ENCODE assay signal across 20 cellular contexts in genomic region chr16:2738615-2739014, GRCh38. TPM values are rescaled to one million over a fixed set of nuclear protein-coding genes. Genes with fewer than 3 reads are reported as not detected.
DNase-seq lines count a peak whose midpoint lies in the region; ATAC-seq, FAIRE-seq and TF ChIP-seq lines count a peak whose summit lies in the region.
"Had no signal": no experiment of that assay in that cellular context is flagged by ENCODE, and none has a peak within 500 bp of the region (broad histone marks: within the 10 kb centered on the region; RNA-seq: fewer than 3 reads in every experiment).

No MANE protein-coding gene starts in this region.

- H3K27ac ChIP-seq in HEK293 (ENCODE audit: extremely low read depth, low read depth, low read length) (no peak overlapping the region), KOPT-K1 (ENCODE audit: low read depth, low read length, poor library complexity, severe bottlenecking) (peak overlapping the region; percentile 49), K562 (ENCODE audit: extremely low read depth, low read depth, low read length) (peak overlapping the region; percentile 34; the same call in 1 of the 3 replicates), neuronal stem cell (replicated peaks; ENCODE audit: low read length) (no peak overlapping the region)
- H3K27ac ChIP-seq: C4-2B had no signal

- H3K18ac ChIP-seq in neuronal stem cell (ENCODE audit: low read length) = no peak overlapping the region

- TF ChIP-seq CTCF in HEK293 (tag by site-specific recombination; IDR thresholded peaks at IDR 0.05) = no peak
- TF ChIP-seq CTCF in K562 (IDR thresholded peaks at IDR 0.05 in 2 of 3, conservative IDR thresholded peaks at IDR 0.05 in 1 of 3; ENCODE audit: insufficient read depth in 2 of 3, low read depth in 1 of 3, low read length in 3 of 3) = no peak

- H2BK5ac ChIP-seq in neuronal stem cell (ENCODE audit: low read length) = peak overlapping the region; percentile 87

- no peaks in the 10 kb centered on the region for H3K9me3 ChIP-seq in HEK293 (ENCODE audit: control insufficient read depth, insufficient read depth, low read depth, low read length)
- no peaks in the 10 kb centered on the region for H3K9me3 ChIP-seq in KOPT-K1 (ENCODE audit: insufficient read depth, low read length, poor library complexity, severe bottlenecking)
- no peaks in the 10 kb centered on the region for H3K9me3 ChIP-seq in K562 (replicated peaks; ENCODE audit: control insufficient read depth, insufficient read depth, low read depth, low read length)
- H3K9me3 ChIP-seq in neuronal stem cell (replicated peaks in 1 of 2; ENCODE audit: control insufficient read depth in 2 of 2, insufficient read depth in 1 of 2, low read depth in 1 of 2, low read length in 2 of 2) = no peaks in the 10 kb centered on the region
- H3K9me3 ChIP-seq: A549, BE2C had no signal

- no peaks in the 10 kb centered on the region for H3K79me1 ChIP-seq in neuronal stem cell (ENCODE audit: low read depth, low read length)

- H2BK120ac ChIP-seq in neuronal stem cell (ENCODE audit: low read depth, low read length) = no peak overlapping the region

- no peak for TF ChIP-seq RAD21 in K562 (CRISPR knock-in tag; conservative IDR thresholded peaks at IDR 0.05 in 1 of 2, IDR thresholded peaks at IDR 0.05 in 1 of 2)

- H3K36me3 ChIP-seq in HEK293 (ENCODE audit: control insufficient read depth in 2 of 2, insufficient read depth in 1 of 2, low read length in 2 of 2) (no peaks in the 10 kb centered on the region), KOPT-K1 (ENCODE audit: insufficient read depth, low read length) (no peaks in the 10 kb centered on the region), K562 (ENCODE audit: control insufficient read depth, insufficient read depth, low read length) (no peaks in the 10 kb centered on the region), neuronal stem cell (replicated peaks in 1 of 2; ENCODE audit: control insufficient read depth in 2 of 2, insufficient read depth in 2 of 2, low read length in 2 of 2) (no peaks in the 10 kb centered on the region)
- H3K36me3 ChIP-seq: BE2C had no signal

- no peak overlapping the region for H4K8ac ChIP-seq in neuronal stem cell (ENCODE audit: low read depth, low read length)

- BruUV-seq in K562 (replicated peaks; lab: Mats Ljungman, UMichigan) = no TSS peak

- no peak overlapping the region for H4K91ac ChIP-seq in neuronal stem cell (ENCODE audit: low read depth, low read length, poor library complexity)

- intact Hi-C loops in K562 (cut with micrococcal nuclease) = no loop called here

- peak; percentile 68 for ATAC-seq in K562
- no peak for ATAC-seq in GM19351 (IDR thresholded peaks at IDR 0.05; ENCODE audit: unreplicated experiment)
- no peak for ATAC-seq in GM21381 (IDR thresholded peaks at IDR 0.05; ENCODE audit: unreplicated experiment)
- ATAC-seq: A549 had no signal

- H3K27me3 ChIP-seq in K562 (ENCODE audit: control insufficient read depth in 2 of 2, insufficient read depth in 2 of 2, low read length in 2 of 2) = no peaks in the 10 kb centered on the region
- H3K27me3 ChIP-seq in neuronal stem cell (ENCODE audit: control insufficient read depth in 3 of 3, insufficient read depth in 3 of 3, low read depth in 1 of 3, low read length in 3 of 3) = no peaks in the 10 kb centered on the region
- H3K27me3 ChIP-seq: BE2C had no signal

- no peak for FAIRE-seq in K562 (lab: Jason Lieb, UNC)
- FAIRE-seq: A549, G401.6, GM12891, GM19239 had no signal

- no peak for TF ChIP-seq EP300 in K562 (IDR thresholded peaks at IDR 0.05; ENCODE audit: low read length)

- DNase-seq in K562 (ENCODE audit: extremely low read depth in 1 of 4, low spot score in 3 of 4) (peak; percentile 50 to 60 (median 56)), neuronal stem cell (ENCODE audit: low spot score) (no peak)
- no peak for DNase-seq in stimulated activated CD4-positive, alpha-beta T cell treated with anti-CD3 and anti-CD28 coated beads, Interleukin-4, amount 100 ng/mL, for 4 hours
- DNase-seq: BE2C; CD4-positive, alpha-beta memory T cell; DMS153; DMS79 treated with DMSO at 0.1 percent for 48 hours; EL; HCEC 1CT had no signal

- no peak overlapping the region for H3K23ac ChIP-seq in neuronal stem cell (ENCODE audit: low read depth, low read length, poor library complexity)

- 24% methylated on average over 5 of the region's 5 CpGs for WGBS in K562 (ENCODE audit: insufficient coverage, low coverage, missing lambda C conversion rate)
- no CpG with 5 or more reads among the region's 5 CpGs for WGBS in neuronal stem cell (ENCODE audit: extremely low coverage in 2 of 2, insufficient read length in 2 of 2, insufficient replicate concordance in 1 of 2), 2 donors

- POLR2A ChIA-PET in HEK293 (lab: Yijun Ruan, JAX) = no interaction called here
- POLR2A ChIA-PET in K562 (lab: Yijun Ruan, JAX) = interaction anchor here (0.6 to 4.3 kb wide), 6 partner anchors 13 to 344 kb away, joined by 3 to 51 read pairs (median 3); partner anchors contain the start of gene SRRM2

- H3K4me1 ChIP-seq in HEK293 (ENCODE audit: control insufficient read depth, insufficient read depth, low read length) (no peaks in the 10 kb centered on the region), K562 (replicated peaks in 1 of 2; ENCODE audit: control insufficient read depth in 2 of 2, insufficient read depth in 2 of 2, low read length in 2 of 2) (peaks cover 7 to 43% of the 10 kb centered on the region in 2 experiments; a peak in 4 of 5 replicates), neuronal stem cell (ENCODE audit: control insufficient read depth in 2 of 2, insufficient read depth in 1 of 2, low read depth in 1 of 2, low read length in 2 of 2) (peaks cover 3 to 18% of the 10 kb centered on the region in 2 donors)
- H3K4me1 ChIP-seq: A549, BE2C had no signal

- H2AFZ ChIP-seq in K562 (ENCODE audit: low read depth, low read length) (peak overlapping the region; percentile 80), neuronal stem cell (ENCODE audit: low read length) (no peak overlapping the region)

- no peaks in the 10 kb centered on the region for H3K9me1 ChIP-seq in K562 (ENCODE audit: control insufficient read depth, insufficient read depth, low read length)

- H2AK5ac ChIP-seq in neuronal stem cell (ENCODE audit: low read depth, low read length) = peak overlapping the region; percentile 65

- TF ChIP-seq POLR2A in K562 (conservative IDR thresholded peaks at IDR 0.05) = no peak

- H3K79me2 ChIP-seq in K562 (ENCODE audit: control insufficient read depth, insufficient read depth, low read length) = no peaks in the 10 kb centered on the region

- in situ Hi-C loops in K562 (cut with MboI) = no loop called here

- H3K4me3 ChIP-seq in HEK293 (ENCODE audit: low read depth, low read length) (no peak overlapping the region), K562 (no peak overlapping the region), neuronal stem cell (ENCODE audit: low read length in 2 of 2) (no peak overlapping the region)
- H3K4me3 ChIP-seq: A549 had no signal

- peak overlapping the region; percentile 6; the same call in 1 of the 2 replicates for H3K4me2 ChIP-seq in K562 (ENCODE audit: insufficient read depth, low read length)
- no peak overlapping the region for H3K4me2 ChIP-seq in neuronal stem cell (ENCODE audit: insufficient read depth, low read length, poor library complexity, severe bottlenecking)
- H3K4me2 ChIP-seq: A549 had no signal

- H2BK15ac ChIP-seq in neuronal stem cell (ENCODE audit: low read length) = no peak overlapping the region

- H2BK12ac ChIP-seq in neuronal stem cell (ENCODE audit: low read length) = no peak overlapping the region

- H3K14ac ChIP-seq in neuronal stem cell (ENCODE audit: low read length) = no peak overlapping the region

- H4K20me1 ChIP-seq in K562 (replicated peaks; ENCODE audit: control insufficient read depth, insufficient read depth, low read length) = no peaks in the 10 kb centered on the region

- H3K4ac ChIP-seq in neuronal stem cell (ENCODE audit: low read length) = no peak overlapping the region

- peak overlapping the region; percentile 23 to 90; a peak in 3 of 4 replicates for H3K9ac ChIP-seq in K562 (ENCODE audit: insufficient read depth in 1 of 2, low read depth in 2 of 2, low read length in 2 of 2)
- no peak overlapping the region for H3K9ac ChIP-seq in neuronal stem cell (ENCODE audit: low read depth, low read length, poor library complexity)

- CTCF ChIA-PET in HEK293 (lab: Yijun Ruan, JAX) (no interaction called here), K562 (lab: Yijun Ruan, JAX; ENCODE audit: low intra/inter-chr PET ratio) (interaction anchor here (0.6 kb wide), 1 partner anchor 10 kb away, joined by 3 read pairs; no protein-coding TSS in a partner anchor)

RNA-seq across cellular contexts. Expression of gene SRRM2, which starts 13.8 kb away (rescaled TPM):
- 1,596 and 1,670 TPM in 2 replicates for total RNA-seq in K562 (2011; cell fraction: chromatin; rRNA removed; ENCODE audit: low replicate concordance)
- total RNA-seq in K562 (2011; cell fraction: nucleolus; rRNA removed) = 1,139 and 1,167 TPM in 2 replicates
- total RNA-seq in K562 (2011; cell fraction: nucleoplasm; rRNA removed) = 1,487 and 2,488 TPM in 2 replicates
- total RNA-seq in K562 (2014; rRNA removed) (81.1 and 85.3 TPM in 2 replicates), K562 (2014; rRNA removed; fragmentation: Illumina TruSeq; extraction: Trizol) (79.2 and 79.9 TPM in 2 replicates), K562 (2015; rRNA removed; fragmentation: Illumina TruSeq; extraction: Trizol) (70.6 and 91.2 TPM in 2 replicates), K562 (2021) (413 and 466 TPM in 2 replicates)
- polyA plus RNA-seq in K562 (2011; rRNA removed) (82.5 and 179 TPM in 2 replicates), K562 (2014; fragmentation: Illumina TruSeq; extraction: Trizol) (517 and 558 TPM in 2 replicates), K562 (2014; fragmentation: Nextera tagmentation; extraction: Ambion mirVana) (10 to 100 TPM; 26.7 to 27.6 TPM), K562 (2014; rRNA removed) (463 and 563 TPM in 2 replicates)
- 102 and 119 TPM in 2 replicates for polyA plus RNA-seq in K562 (2011; cell fraction: cytosol; rRNA removed)
- 1,748 and 2,419 TPM in 2 replicates for polyA plus RNA-seq in K562 (2011; cell fraction: nucleus; rRNA removed)
- polyA plus RNA-seq in K562 (2012) = 391 and 584 TPM in 2 replicates
- 72.4 and 72.8 TPM in 2 replicates for polyA minus RNA-seq in K562 (2011; rRNA and poly(A)+ RNA removed)
- polyA minus RNA-seq in K562 (2011; cell fraction: cytosol; rRNA and poly(A)+ RNA removed) = 155 and 244 TPM in 2 replicates
- polyA minus RNA-seq in K562 (2011; cell fraction: nucleus; rRNA and poly(A)+ RNA removed) = 233 and 249 TPM in 2 replicates
- 516 TPM for polyA plus RNA-seq in neuronal stem cell (2013, experiment 1 of 2)
- 512 TPM for polyA plus RNA-seq in neuronal stem cell (2013, experiment 2 of 2)

RNA-seq across cellular contexts. Expression of gene PRSS27, which starts 18.6 kb away (rescaled TPM):
- 0.83 and 2.0 TPM in 2 replicates for total RNA-seq in K562 (2011; cell fraction: chromatin; rRNA removed; ENCODE audit: low replicate concordance)
- 1.6 and 2.0 TPM in 2 replicates for total RNA-seq in K562 (2011; cell fraction: nucleolus; rRNA removed)
- total RNA-seq in K562 (2011; cell fraction: nucleoplasm; rRNA removed) = 1.4 and 1.5 TPM in 2 replicates
- total RNA-seq in K562 (2014; rRNA removed) (0.09 and 0.29 TPM in 2 replicates), K562 (2014; rRNA removed; fragmentation: Illumina TruSeq; extraction: Trizol) (not detected in 2 replicates), K562 (2015; rRNA removed; fragmentation: Illumina TruSeq; extraction: Trizol) (0.15 and 0.18 TPM in 2 replicates), K562 (2021) (0.16 and 0.20 TPM in 2 replicates)
- polyA plus RNA-seq in K562 (2011; rRNA removed) (0.20 TPM in 2 replicates), K562 (2014; fragmentation: Illumina TruSeq; extraction: Trizol) (0.11 TPM in 1 of 2 replicates, not detected in the other), K562 (2014; fragmentation: Nextera tagmentation; extraction: Ambion mirVana) (not detected), K562 (2014; rRNA removed) (0.22 TPM in 1 of 2 replicates, not detected in the other)
- polyA plus RNA-seq in K562 (2011; cell fraction: cytosol; rRNA removed) = 0.19 and 0.86 TPM in 2 replicates
- 0.65 and 0.77 TPM in 2 replicates for polyA plus RNA-seq in K562 (2011; cell fraction: nucleus; rRNA removed)
- 0.26 and 1.3 TPM in 2 replicates for polyA plus RNA-seq in K562 (2012)
- 0.07 and 0.15 TPM in 2 replicates for polyA minus RNA-seq in K562 (2011; rRNA and poly(A)+ RNA removed)
- not detected in 2 replicates for polyA minus RNA-seq in K562 (2011; cell fraction: cytosol; rRNA and poly(A)+ RNA removed)
- 0.44 and 0.67 TPM in 2 replicates for polyA minus RNA-seq in K562 (2011; cell fraction: nucleus; rRNA and poly(A)+ RNA removed)
- polyA plus RNA-seq in neuronal stem cell (2013, experiment 1 of 2) = 3.6 TPM
- 3.8 TPM for polyA plus RNA-seq in neuronal stem cell (2013, experiment 2 of 2)
- polyA plus RNA-seq: CD4-positive, alpha-beta memory T cell; IgD-negative memory B cell had no signal

RNA-seq across cellular contexts. Expression of gene ELOB, which starts 38.5 kb away (rescaled TPM):
- 7.2 and 24.7 TPM in 2 replicates for total RNA-seq in K562 (2011; cell fraction: chromatin; rRNA removed; ENCODE audit: low replicate concordance)
- 37.5 and 47.0 TPM in 2 replicates for total RNA-seq in K562 (2011; cell fraction: nucleolus; rRNA removed)
- 31.9 and 34.9 TPM in 2 replicates for total RNA-seq in K562 (2011; cell fraction: nucleoplasm; rRNA removed)
- 285 and 395 TPM in 2 replicates for total RNA-seq in K562 (2014; rRNA removed)
- 29.4 and 63.2 TPM in 2 replicates for total RNA-seq in K562 (2014; rRNA removed; fragmentation: Illumina TruSeq; extraction: Trizol)
- total RNA-seq in K562 (2015; rRNA removed; fragmentation: Illumina TruSeq; extraction: Trizol) = 219 and 223 TPM in 2 replicates
- 237 and 268 TPM in 2 replicates for total RNA-seq in K562 (2021)
- polyA plus RNA-seq in K562 (2011; rRNA removed) = 206 and 220 TPM in 2 replicates
- 693 and 1,390 TPM in 2 replicates for polyA plus RNA-seq in K562 (2011; cell fraction: cytosol; rRNA removed)
- 132 and 211 TPM in 2 replicates for polyA plus RNA-seq in K562 (2011; cell fraction: nucleus; rRNA removed)
- 297 and 487 TPM in 2 replicates for polyA plus RNA-seq in K562 (2012)
- polyA plus RNA-seq in K562 (2014; fragmentation: Illumina TruSeq; extraction: Trizol) = 180 and 344 TPM in 2 replicates
- polyA plus RNA-seq in K562 (2014; fragmentation: Nextera tagmentation; extraction: Ambion mirVana) = 100 to 1,000 TPM; 764 to 791 TPM
- 298 and 313 TPM in 2 replicates for polyA plus RNA-seq in K562 (2014; rRNA removed)
- polyA minus RNA-seq in K562 (2011; rRNA and poly(A)+ RNA removed) = 34.5 and 73.6 TPM in 2 replicates
- 64.8 and 95.8 TPM in 2 replicates for polyA minus RNA-seq in K562 (2011; cell fraction: cytosol; rRNA and poly(A)+ RNA removed)
- polyA minus RNA-seq in K562 (2011; cell fraction: nucleus; rRNA and poly(A)+ RNA removed) = 15.5 and 22.3 TPM in 2 replicates
- polyA plus RNA-seq in neuronal stem cell (2013, experiment 1 of 2) = 177 TPM
- polyA plus RNA-seq in neuronal stem cell (2013, experiment 2 of 2) = 174 TPM

RNA-seq across cellular contexts. Expression of gene PRSS33, which starts 48.7 kb away (rescaled TPM):
- not detected in 2 replicates for total RNA-seq in K562 (2011; cell fraction: chromatin; rRNA removed; ENCODE audit: low replicate concordance)
- total RNA-seq in K562 (2011; cell fraction: nucleolus; rRNA removed) = not detected in 2 replicates
- not detected in 2 replicates for total RNA-seq in K562 (2011; cell fraction: nucleoplasm; rRNA removed)
- total RNA-seq in K562 (2014; rRNA removed) = not detected in 2 replicates
- total RNA-seq in K562 (2014; rRNA removed; fragmentation: Illumina TruSeq; extraction: Trizol) = not detected in 2 replicates
- not detected in 2 replicates for total RNA-seq in K562 (2015; rRNA removed; fragmentation: Illumina TruSeq; extraction: Trizol)
- not detected in 2 replicates for total RNA-seq in K562 (2021)
- not detected in 2 replicates for polyA plus RNA-seq in K562 (2011; rRNA removed)
- not detected in 2 replicates for polyA plus RNA-seq in K562 (2011; cell fraction: cytosol; rRNA removed)
- not detected in 2 replicates for polyA plus RNA-seq in K562 (2011; cell fraction: nucleus; rRNA removed)
- polyA plus RNA-seq in K562 (2012) = 0.06 TPM in 1 of 2 replicates, not detected in the other
- not detected in 2 replicates for polyA plus RNA-seq in K562 (2014; fragmentation: Illumina TruSeq; extraction: Trizol)
- polyA plus RNA-seq in K562 (2014; fragmentation: Nextera tagmentation; extraction: Ambion mirVana) = not detected
- not detected in 2 replicates for polyA plus RNA-seq in K562 (2014; rRNA removed)
- polyA minus RNA-seq in K562 (2011; rRNA and poly(A)+ RNA removed) = not detected in 2 replicates
- not detected in 2 replicates for polyA minus RNA-seq in K562 (2011; cell fraction: cytosol; rRNA and poly(A)+ RNA removed)
- not detected in 2 replicates for polyA minus RNA-seq in K562 (2011; cell fraction: nucleus; rRNA and poly(A)+ RNA removed)
- 2.3 TPM for polyA plus RNA-seq in neuronal stem cell (2013, experiment 1 of 2)
- 2.2 TPM for polyA plus RNA-seq in neuronal stem cell (2013, experiment 2 of 2)
- total RNA-seq: CD4-positive, alpha-beta memory T cell had no signal
- polyA plus RNA-seq: AG04450; CD4-positive, alpha-beta memory T cell; IgD-negative memory B cell had no signal

RNA-seq across cellular contexts. Expression of gene KCTD5, which starts 56.3 kb away (rescaled TPM):
- total RNA-seq in K562 (2011; cell fraction: chromatin; rRNA removed; ENCODE audit: low replicate concordance) = 43.6 and 59.1 TPM in 2 replicates
- total RNA-seq in K562 (2011; cell fraction: nucleolus; rRNA removed) = 40.1 and 50.7 TPM in 2 replicates
- 31.7 and 32.9 TPM in 2 replicates for total RNA-seq in K562 (2011; cell fraction: nucleoplasm; rRNA removed)
- total RNA-seq in K562 (2014; rRNA removed) (34.5 and 48.7 TPM in 2 replicates), K562 (2014; rRNA removed; fragmentation: Illumina TruSeq; extraction: Trizol) (15.4 and 17.2 TPM in 2 replicates), K562 (2015; rRNA removed; fragmentation: Illumina TruSeq; extraction: Trizol) (30.9 and 32.3 TPM in 2 replicates), K562 (2021) (39.0 and 40.0 TPM in 2 replicates)
- polyA plus RNA-seq in K562 (2011; rRNA removed) (36.1 and 37.5 TPM in 2 replicates), K562 (2014; fragmentation: Illumina TruSeq; extraction: Trizol) (31.2 and 39.2 TPM in 2 replicates), K562 (2014; fragmentation: Nextera tagmentation; extraction: Ambion mirVana) (1 to 10 TPM in 1 of 2 experiments, under 1 TPM in 1; 0.73 to 1.6 TPM), K562 (2014; rRNA removed) (58.0 and 58.3 TPM in 2 replicates)
- polyA plus RNA-seq in K562 (2011; cell fraction: cytosol; rRNA removed) = 49.9 and 152 TPM in 2 replicates
- polyA plus RNA-seq in K562 (2011; cell fraction: nucleus; rRNA removed) = 19.7 and 24.6 TPM in 2 replicates
- 27.5 and 34.3 TPM in 2 replicates for polyA plus RNA-seq in K562 (2012)
- polyA minus RNA-seq in K562 (2011; rRNA and poly(A)+ RNA removed) = 17.2 and 25.7 TPM in 2 replicates
- polyA minus RNA-seq in K562 (2011; cell fraction: cytosol; rRNA and poly(A)+ RNA removed) = 17.5 and 19.7 TPM in 2 replicates
- polyA minus RNA-seq in K562 (2011; cell fraction: nucleus; rRNA and poly(A)+ RNA removed) = 18.7 and 23.8 TPM in 2 replicates
- polyA plus RNA-seq in neuronal stem cell (2013, experiment 1 of 2) = 26.1 TPM
- 27.0 TPM for polyA plus RNA-seq in neuronal stem cell (2013, experiment 2 of 2)

Comparison
In these comparisons a context has a peak if more than half of its experiments do, and no peak if none do; other contexts are left out.
1. H3K27ac ChIP-seq: peak in KOPT-K1 (single experiment) and K562 (single experiment); none in HEK293 (single experiment) and neuronal stem cell (single experiment).
2. DNase-seq: peak in K562 (4 of 4); none in neuronal stem cell (single experiment) and stimulated activated CD4-positive, alpha-beta T cell treated with anti-CD3 and anti-CD28 coated beads, Interleukin-4, amount 100 ng/mL, for 4 hours (0 of 2).
3. Of the 44 proteins assayed by ChIP-seq in both K562 and HEK293: peak only in K562: ZBTB7A; only in HEK293: none; in both: none; in neither: 43.